8 cellular contexts compared by ENCODE assay signal in genomic region chr10:24046060-24046459, GRCh38.
"Had no signal": no experiment of that assay in that cellular context is flagged by ENCODE, and none has a peak within 500 bp of the region (broad histone marks: within the 10 kb centered on the region; RNA-seq: fewer than 3 reads in every experiment).

No MANE protein-coding gene starts in this region.

- FAIRE-seq: G401.6, GM12878, GM12891, GM12892, GM18507, GM19239 had no signal

- H3K4me3 ChIP-seq: GM12878 had no signal

- ATAC-seq: GM12878 had no signal

- DNase-seq: GDM1, GF-D8 had no signal
